1 cellular context compared by ENCODE assay signal in genomic region chr3:161222662-161223061, GRCh38.
TF ChIP-seq lines count a peak whose summit lies in the region.

No MANE protein-coding gene starts in this region.

TF ChIP-seq in K562, 482 proteins besides CTCF, POLR2A, EP300 and RAD21 (continued from another document):
- TF ChIP-seq, protein P1, sequence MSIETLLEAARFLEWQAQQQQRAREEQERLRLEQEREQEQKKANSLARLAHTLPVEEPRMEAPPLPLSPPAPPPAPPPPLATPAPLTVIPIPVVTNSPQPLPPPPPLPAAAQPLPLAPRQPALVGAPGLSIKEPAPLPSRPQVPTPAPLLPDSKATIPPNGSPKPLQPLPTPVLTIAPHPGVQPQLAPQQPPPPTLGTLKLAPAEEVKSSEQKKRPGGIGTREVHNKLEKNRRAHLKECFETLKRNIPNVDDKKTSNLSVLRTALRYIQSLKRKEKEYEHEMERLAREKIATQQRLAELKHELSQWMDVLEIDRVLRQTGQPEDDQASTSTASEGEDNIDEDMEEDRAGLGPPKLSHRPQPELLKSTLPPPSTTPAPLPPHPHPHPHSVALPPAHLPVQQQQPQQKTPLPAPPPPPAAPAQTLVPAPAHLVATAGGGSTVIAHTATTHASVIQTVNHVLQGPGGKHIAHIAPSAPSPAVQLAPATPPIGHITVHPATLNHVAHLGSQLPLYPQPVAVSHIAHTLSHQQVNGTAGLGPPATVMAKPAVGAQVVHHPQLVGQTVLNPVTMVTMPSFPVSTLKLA (conservative IDR thresholded peaks at IDR 0.05), result no peak
- TF ChIP-seq HDAC3 (IDR thresholded peaks at IDR 0.05; ENCODE audit: borderline replicate concordance, partially characterized antibody), result no peak
- TF ChIP-seq PHTF2 (CRISPR knock-in tag; IDR thresholded peaks at IDR 0.05), result no peak
- peak; percentile 78 for TF ChIP-seq CHD1 (IDR thresholded peaks at IDR 0.05; ENCODE audit: low read length)
